In genomic region chr16:15672127-15672513, GRCh38 we compare ENCODE assay signal across 8 cellular contexts. TPM values are rescaled to one million over a fixed set of nuclear protein-coding genes. Genes with fewer than 3 reads are reported as not detected.
DNase-seq lines count a peak whose midpoint lies in the region; ATAC-seq and TF ChIP-seq lines count a peak whose summit lies in the region.
"Not testable (repeated sequence)": the region's sequence is repeated elsewhere in the genome, so short reads cannot be mapped to it uniquely, and the experiment has no call there.

No MANE protein-coding gene starts in this region.

- ATAC-seq in activated naive CD8-positive, alpha-beta T cell treated with anti-CD3 and anti-CD28 coated beads, Interleukin-2, amount 10 ng/mL, durations not matched to agents 7 days and 5 days (ENCODE audit: low read depth); natural killer cell; stimulated activated naive B cell treated with anti-CD40 and anti-IgM and Interleukin-4, amounts not matched to agents 10 μg/mL and 1 μg/mL and 100 μg/mL, for 72 hours (replicated peaks): not testable (repeated sequence)

- peaks cover 5 to 42% of the 10 kb centered on the region in 2 donors for H3K36me3 ChIP-seq in duodenal mucosa (ENCODE audit: control insufficient read depth in 1 of 2, insufficient read depth in 2 of 2, low read length in 2 of 2)

- peaks cover 41% of the 10 kb centered on the region for H3K36me3 Mint-ChIP-seq in activated naive CD8-positive, alpha-beta T cell treated with anti-CD3 and anti-CD28 coated beads, Interleukin-2, amount 10 ng/mL, durations not matched to agents 7 days and 5 days
- peaks cover 4 to 15% (median 5%) of the 10 kb centered on the region in 3 donors for H3K36me3 Mint-ChIP-seq in immature natural killer cell
- not testable (repeated sequence) for H3K36me3 Mint-ChIP-seq in natural killer cell
- H3K36me3 Mint-ChIP-seq in stimulated activated naive B cell treated with anti-CD40 and anti-IgM and Interleukin-4, amounts not matched to agents 10 μg/mL and 1 μg/mL and 100 μg/mL, for 72 hours: peaks cover 56 to 57% of the 10 kb centered on the region in 2 donors

- peaks cover 44% of the 10 kb centered on the region for H3K4me1 Mint-ChIP-seq in activated naive CD8-positive, alpha-beta T cell treated with anti-CD3 and anti-CD28 coated beads, Interleukin-2, amount 10 ng/mL, durations not matched to agents 7 days and 5 days
- H3K4me1 Mint-ChIP-seq in immature natural killer cell: peaks cover 36 to 40% of the 10 kb centered on the region in 2 donors
- peaks cover 46 to 47% of the 10 kb centered on the region in 2 donors for H3K4me1 Mint-ChIP-seq in natural killer cell
- H3K4me1 Mint-ChIP-seq in stimulated activated naive B cell treated with anti-CD40 and anti-IgM and Interleukin-4, amounts not matched to agents 10 μg/mL and 1 μg/mL and 100 μg/mL, for 72 hours: peaks cover 31 to 36% of the 10 kb centered on the region in 2 donors

- intact Hi-C loops in natural killer cell (cut with micrococcal nuclease): not testable (repeated sequence)

- H3K4me3 Mint-ChIP-seq in activated naive CD8-positive, alpha-beta T cell treated with anti-CD3 and anti-CD28 coated beads, Interleukin-2, amount 10 ng/mL, durations not matched to agents 7 days and 5 days: peak overlapping the region; percentile 80
- H3K4me3 Mint-ChIP-seq in immature natural killer cell: peak overlapping the region in 1 of 5 donors; percentile 68
- H3K4me3 Mint-ChIP-seq in natural killer cell; stimulated activated naive B cell treated with anti-CD40 and anti-IgM and Interleukin-4, amounts not matched to agents 10 μg/mL and 1 μg/mL and 100 μg/mL, for 72 hours: not testable (repeated sequence)

- not testable (repeated sequence) for H3K4me3 ChIP-seq in HL-60 (replicated peaks; ENCODE audit: insufficient read depth, low read length); duodenal mucosa (ENCODE audit: low read depth in 1 of 2, low read length in 2 of 2)

- POLR2A ChIA-PET in activated naive CD8-positive, alpha-beta T cell treated with anti-CD3 and anti-CD28 coated beads, Interleukin-2, amount 10 ng/mL, durations not matched to agents 7 days and 5 days (lab: Charles Lee): interaction anchor here (1.3 to 4.4 kb wide), 4 partner anchors 13 to 75 kb away, joined by 6 to 35 read pairs (median 14); partner anchors contain the start of genes MARF1 and NDE1

- H3K27me3 ChIP-seq in HL-60 (ENCODE audit: insufficient read depth, poor library complexity, severe bottlenecking); duodenal mucosa (ENCODE audit: control insufficient read depth in 1 of 2, insufficient read depth in 2 of 2, low read length in 2 of 2): not testable (repeated sequence)

- peak overlapping the region; percentile 98 for H3K27ac Mint-ChIP-seq in activated naive CD8-positive, alpha-beta T cell treated with anti-CD3 and anti-CD28 coated beads, Interleukin-2, amount 10 ng/mL, durations not matched to agents 7 days and 5 days
- H3K27ac Mint-ChIP-seq in immature natural killer cell: peak overlapping the region; percentile 90 to 99 (median 94)
- H3K27ac Mint-ChIP-seq in natural killer cell: peak overlapping the region; percentile 95 to 97
- peak overlapping the region; percentile 81 for H3K27ac Mint-ChIP-seq in stimulated activated naive B cell treated with anti-CD40 and anti-IgM and Interleukin-4, amounts not matched to agents 10 μg/mL and 1 μg/mL and 100 μg/mL, for 72 hours

- not testable (repeated sequence) for H3K4me1 ChIP-seq in duodenal mucosa (ENCODE audit: control insufficient read depth in 1 of 2, insufficient read depth in 2 of 2, low read length in 2 of 2)

- H3K9ac ChIP-seq in duodenal mucosa (ENCODE audit: low read depth in 1 of 2, low read length in 2 of 2): peak overlapping the region in 1 of 2 donors; percentile 24

- H3K27me3 Mint-ChIP-seq in activated naive CD8-positive, alpha-beta T cell treated with anti-CD3 and anti-CD28 coated beads, Interleukin-2, amount 10 ng/mL, durations not matched to agents 7 days and 5 days; immature natural killer cell (ENCODE audit: low read depth in 3 of 3); natural killer cell (ENCODE audit: low read depth in 2 of 2); stimulated activated naive B cell treated with anti-CD40 and anti-IgM and Interleukin-4, amounts not matched to agents 10 μg/mL and 1 μg/mL and 100 μg/mL, for 72 hours: not testable (repeated sequence)

- not testable (repeated sequence) for H3K9me3 ChIP-seq in duodenal mucosa (ENCODE audit: control insufficient read depth in 1 of 2, low read length in 2 of 2)

- not testable (repeated sequence) for TF ChIP-seq CTCF in 22Rv1 (IDR thresholded peaks at IDR 0.05); HL-60 (IDR thresholded peaks at IDR 0.05; ENCODE audit: insufficient read depth, low read length); VCaP (conservative IDR thresholded peaks at IDR 0.05); natural killer cell (IDR thresholded peaks at IDR 0.05)

- not testable (repeated sequence) for H3K9me3 Mint-ChIP-seq in activated naive CD8-positive, alpha-beta T cell treated with anti-CD3 and anti-CD28 coated beads, Interleukin-2, amount 10 ng/mL, durations not matched to agents 7 days and 5 days; immature natural killer cell; natural killer cell; stimulated activated naive B cell treated with anti-CD40 and anti-IgM and Interleukin-4, amounts not matched to agents 10 μg/mL and 1 μg/mL and 100 μg/mL, for 72 hours

- H3K27ac ChIP-seq in 22Rv1 (peak overlapping the region; percentile 91), HL-60 (replicated peaks) (peak overlapping the region; percentile 94), VCaP (peak overlapping the region; percentile 32; the same call in 1 of the 2 replicates), duodenal mucosa (ENCODE audit: low read depth, low read length) (peak overlapping the region; percentile 36)

- DNase-seq in HL-60 (ENCODE audit: low read depth in 1 of 2, low spot score in 1 of 2): peak in 1 of 2 experiments; percentile 38
- DNase-seq in activated naive CD8-positive, alpha-beta T cell treated with anti-CD3 and anti-CD28 coated beads, Interleukin-2, amount 10 ng/mL, durations not matched to agents 7 days and 5 days; immature natural killer cell; natural killer cell; stimulated activated naive B cell treated with anti-CD40 and anti-IgM and Interleukin-4, amounts not matched to agents 10 μg/mL and 1 μg/mL and 100 μg/mL, for 72 hours: not testable (repeated sequence)

RNA-seq across cellular contexts. Expression of gene NDE1, which starts 22.1 kb away (rescaled TPM):
- total RNA-seq in activated naive CD8-positive, alpha-beta T cell treated with anti-CD3 and anti-CD28 coated beads, Interleukin-2, amount 10 ng/mL, durations not matched to agents 7 days and 5 days: 100 to 1,000 TPM; 139 to 141 TPM
- 10 to 100 TPM in 2 of 3 donors, 1 to 10 TPM in 1; 3.8 to 55.1 (median 16.8) TPM for polyA plus RNA-seq in immature natural killer cell
- 100 to 1,000 TPM; 104 to 118 (median 114) TPM for total RNA-seq in natural killer cell

RNA-seq across cellular contexts. Expression of gene MARF1, which starts 29.2 kb away (rescaled TPM):
- total RNA-seq in activated naive CD8-positive, alpha-beta T cell treated with anti-CD3 and anti-CD28 coated beads, Interleukin-2, amount 10 ng/mL, durations not matched to agents 7 days and 5 days: 100 to 1,000 TPM; 111 to 114 TPM
- 10 to 100 TPM in 1 of 3 donors, 1 to 10 TPM in 2; 3.0 to 13.3 (median 4.0) TPM for polyA plus RNA-seq in immature natural killer cell
- 100 to 1,000 TPM; 127 to 149 (median 140) TPM for total RNA-seq in natural killer cell

Comparison
In these comparisons a context has a peak if more than half of its experiments do, and no peak if none do; other contexts are left out.
1. H3K27ac ChIP-seq: peak in every context shown above with its lines; median percentile 94 in HL-60; 91 in 22Rv1; 36 in duodenal mucosa; 32 in VCaP.